18 cellular contexts compared by ENCODE assay signal in the genomic region with DNA sequence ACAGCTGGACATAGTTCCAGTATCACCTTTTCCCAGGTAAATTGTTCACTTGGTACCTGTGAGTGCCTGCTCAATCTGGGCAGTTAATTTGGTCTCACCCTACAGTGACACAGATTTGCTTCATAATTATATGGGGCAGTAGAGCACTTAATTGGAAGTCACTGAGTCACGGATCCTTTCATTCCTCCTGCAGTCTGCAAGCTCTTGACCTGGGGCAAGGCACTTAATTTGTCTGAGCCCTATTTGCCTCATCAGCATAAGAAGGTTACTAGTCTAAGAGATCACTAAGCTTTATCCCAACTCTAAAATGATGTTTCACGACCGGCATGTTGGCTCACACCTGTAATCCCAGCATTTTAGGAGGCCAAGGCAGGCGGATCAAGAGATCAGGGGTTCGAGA.
"Had no signal": no experiment of that assay in that cellular context is flagged by ENCODE, and none has a peak within 500 bp of the region (broad histone marks: within the 10 kb centered on the region; RNA-seq: fewer than 3 reads in every experiment).

No MANE protein-coding gene starts in this region.

- H3K4me1 ChIP-seq: adrenal gland, right atrium auricular region, suprapubic skin, upper lobe of left lung had no signal

- H3K4me3 ChIP-seq: adrenal gland, cardiac muscle cell, right atrium auricular region, suprapubic skin, upper lobe of left lung had no signal

- H3K9me3 ChIP-seq: adrenal gland, right atrium auricular region, suprapubic skin, upper lobe of left lung had no signal

- ATAC-seq: activated CD4-positive, CD25-positive, alpha-beta regulatory T cell treated with anti-CD3 and anti-CD28 coated beads, Interleukin-2, amount 50 U/mL, for 24 hours; natural killer cell; stimulated activated naive CD8-positive, alpha-beta T cell treated with anti-CD3 and anti-CD28 coated beads, Interleukin-15, Interleukin-2, amounts not matched to agents 100 U/mL and 50 U/mL, for 24 hours had no signal

- H3K27me3 ChIP-seq: adrenal gland, cardiac muscle cell, right atrium auricular region, suprapubic skin, upper lobe of left lung had no signal

- H3K36me3 ChIP-seq: adrenal gland, cardiac muscle cell, right atrium auricular region, suprapubic skin, upper lobe of left lung had no signal

- DNase-seq: activated CD4-positive, alpha-beta T cell treated with anti-CD3 and anti-CD28 coated beads, Interleukin-2, amount 50 U/mL, for 1 hour; activated effector memory CD4-positive, alpha-beta T cell treated with Interleukin-2 at 50 U/mL for 16 hours; activated naive CD4-positive, alpha-beta T cell treated with anti-CD3 and anti-CD28 coated beads, Interleukin-2, amount 50 U/mL, for 16 hours; activated T-cell treated with anti-CD3 and anti-CD28 coated beads, Interleukin-2, amount 50 U/mL, for 24 hours; foreskin fibroblast; hippocampal formation; kidney; mesendoderm; natural killer cell; posterior cingulate gyrus; small intestine; stimulated activated naive CD8-positive, alpha-beta T cell treated with anti-CD3 and anti-CD28 coated beads, Interleukin-15, Interleukin-2, amounts not matched to agents 100 U/mL and 50 U/mL, for 24 hours; upper lobe of left lung had no signal

- H3K27ac ChIP-seq: adrenal gland, cardiac muscle cell, right atrium auricular region, suprapubic skin, upper lobe of left lung had no signal
